Comparison of ENCODE assay signal across 23 cellular contexts in the genomic region with DNA sequence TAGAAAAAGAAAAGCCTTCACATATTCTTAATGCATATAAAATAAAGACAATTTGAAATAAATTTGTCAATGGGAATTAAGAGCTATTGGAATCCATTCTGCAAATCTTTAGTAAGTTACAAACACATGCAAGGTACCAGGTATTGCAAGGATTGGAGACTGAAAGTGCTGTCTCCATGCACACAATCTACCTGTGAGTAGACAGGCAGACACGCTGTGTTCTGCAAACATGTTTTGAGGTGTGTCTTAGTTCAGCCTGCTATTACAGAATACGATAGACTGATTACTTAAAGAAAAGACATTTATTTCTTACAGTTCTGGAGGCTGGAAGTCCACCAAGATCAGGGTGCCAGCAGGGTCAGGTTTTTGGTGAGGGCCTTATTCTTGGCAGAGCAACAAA.
"Had no signal": no experiment of that assay in that cellular context is flagged by ENCODE, and none has a peak within 500 bp of the region (broad histone marks: within the 10 kb centered on the region; RNA-seq: fewer than 3 reads in every experiment).

No MANE protein-coding gene starts in this region.

- H3K36me3 ChIP-seq: WERI-Rb-1 had no signal

- H3K4me3 Mint-ChIP-seq: activated CD4-positive, alpha-beta memory T cell treated with anti-CD3 and anti-CD28 coated beads, Interleukin-2, amount 10 ng/mL, durations not matched to agents 7 days and 5 days; activated CD4-positive, alpha-beta T cell treated with anti-CD3 and anti-CD28 coated beads for 36 hours; activated naive CD4-positive, alpha-beta T cell treated with anti-CD3 and anti-CD28 coated beads for 36 hours; activated naive CD8-positive, alpha-beta T cell; brain; central memory CD8-positive, alpha-beta T cell had no signal

- H3K9me3 Mint-ChIP-seq: activated CD4-positive, alpha-beta memory T cell treated with anti-CD3 and anti-CD28 coated beads, Interleukin-2, amount 10 ng/mL, durations not matched to agents 7 days and 5 days; activated naive CD4-positive, alpha-beta T cell treated with anti-CD3 and anti-CD28 coated beads for 36 hours; brain; central memory CD8-positive, alpha-beta T cell had no signal

- ATAC-seq: activated CD4-positive, alpha-beta T cell treated with anti-CD3 and anti-CD28 coated beads for 36 hours had no signal

- DNase-seq: activated CD4-positive, alpha-beta memory T cell treated with anti-CD3 and anti-CD28 coated beads, Interleukin-2, amount 10 ng/mL, durations not matched to agents 7 days and 5 days; activated CD4-positive, alpha-beta T cell treated with anti-CD3 and anti-CD28 coated beads for 36 hours; activated CD4-positive, alpha-beta T cell treated with anti-CD3 and anti-CD28 coated beads, Interleukin-2, amount 50 U/mL, for 1 hour; activated CD8-positive, alpha-beta memory T cell treated with anti-CD3 and anti-CD28 coated beads, Interleukin-2, amount 50 U/mL, for 4 hours; activated gamma-delta T cell; activated naive CD4-positive, alpha-beta T cell treated with anti-CD3 and anti-CD28 coated beads for 36 hours; activated T-cell treated with anti-CD3 and anti-CD28 coated beads, Interleukin-2, amount 50 U/mL, for 1 hour; amygdala; Kasumi-1; KBM-7; NCI-H1048; NCI-H1694; NCI-H2029; NCI-H2107; NCI-H2171 treated with DMSO at 0.1 percent for 48 hours; NCI-H510A; NCI-H526 treated with DMSO at 0.1 percent for 48 hours; SIG-M5; T-helper 1 cell; WERI-Rb-1 had no signal

- H3K27me3 Mint-ChIP-seq: activated CD4-positive, alpha-beta memory T cell treated with anti-CD3 and anti-CD28 coated beads, Interleukin-2, amount 10 ng/mL, durations not matched to agents 7 days and 5 days; activated CD4-positive, alpha-beta T cell treated with anti-CD3 and anti-CD28 coated beads for 36 hours; activated naive CD8-positive, alpha-beta T cell; brain; central memory CD8-positive, alpha-beta T cell had no signal

- H3K27ac ChIP-seq: WERI-Rb-1 had no signal

- H3K36me3 Mint-ChIP-seq: activated naive CD8-positive, alpha-beta T cell had no signal

- H3K27ac Mint-ChIP-seq: activated CD4-positive, alpha-beta memory T cell treated with anti-CD3 and anti-CD28 coated beads, Interleukin-2, amount 10 ng/mL, durations not matched to agents 7 days and 5 days; activated CD4-positive, alpha-beta T cell treated with anti-CD3 and anti-CD28 coated beads for 36 hours; activated naive CD4-positive, alpha-beta T cell treated with anti-CD3 and anti-CD28 coated beads for 36 hours; activated naive CD8-positive, alpha-beta T cell; brain had no signal
